Comparison of ENCODE assay signal across 19 cellular contexts in the genomic region with DNA sequence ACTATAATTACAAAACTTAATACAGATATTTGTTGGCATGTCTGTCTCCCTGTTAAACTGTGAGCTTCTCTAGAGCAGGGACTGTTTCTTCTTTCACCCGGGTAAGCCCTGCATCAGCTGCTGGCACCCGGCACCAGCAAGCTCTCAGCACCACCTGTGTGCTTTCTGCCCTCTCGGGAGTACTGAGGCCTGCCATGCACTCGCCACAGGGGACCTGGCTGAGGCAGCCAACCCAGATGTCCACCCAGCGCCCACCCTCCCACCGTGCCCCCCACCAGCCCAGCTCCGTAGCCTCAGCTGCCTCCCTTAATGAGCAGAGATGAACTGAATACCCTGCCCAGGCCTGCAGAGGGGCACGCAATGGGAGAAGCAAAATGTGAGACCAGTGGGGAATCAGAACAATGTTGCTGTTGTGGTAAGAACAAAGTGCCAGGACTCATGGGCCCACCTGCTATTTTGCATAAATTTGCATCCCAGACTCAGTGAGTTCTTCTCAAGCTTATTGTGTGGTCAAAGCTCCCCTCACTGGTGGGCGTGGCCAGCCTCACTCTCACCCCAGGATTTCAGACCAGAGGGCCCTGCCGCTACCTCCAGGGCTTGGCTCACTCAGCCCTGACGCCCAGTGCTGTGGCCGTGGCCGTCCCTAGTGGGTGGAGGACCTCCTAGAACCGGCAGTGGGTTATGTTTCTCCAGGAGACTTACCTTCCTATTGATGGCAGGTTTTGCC. TPM values are rescaled to one million over a fixed set of nuclear protein-coding genes. Genes with fewer than 3 reads are reported as not detected.
A peak's percentile ranks its signal among the peaks of the same experiment; 100 is the strongest.
DNase-seq lines count a peak whose midpoint lies in the region; ATAC-seq and TF ChIP-seq lines count a peak whose summit lies in the region.
"Had no signal": no experiment of that assay in that cellular context is flagged by ENCODE, and none has a peak within 500 bp of the region (broad histone marks: within the 10 kb centered on the region; RNA-seq: fewer than 3 reads in every experiment).

No MANE protein-coding gene starts in this region.

- no peaks in the 10 kb centered on the region; the same call in 2 of the 3 replicates for H3K9me3 Mint-ChIP-seq in GM23338
- H3K9me3 Mint-ChIP-seq in activated CD4-positive, alpha-beta T cell treated with anti-CD3 and anti-CD28 coated beads, Interleukin-2, amount 10 ng/mL, durations not matched to agents 7 days and 5 days, result no peaks in the 10 kb centered on the region
- H3K9me3 Mint-ChIP-seq: activated B cell treated with CpG ODN at 0.5 μM for 24 hours; activated naive CD8-positive, alpha-beta T cell treated with anti-CD3 and anti-CD28 coated beads, Interleukin-2, amount 10 ng/mL, durations not matched to agents 7 days and 5 days; immature natural killer cell had no signal

- H3K4me3 ChIP-seq in GM12865 (ENCODE audit: low read depth, low read length) (no peak overlapping the region), GM23338 (no peak overlapping the region), body of pancreas (no peak overlapping the region)
- H3K4me3 ChIP-seq: coronary artery had no signal

- POLR2A ChIA-PET in activated CD4-positive, alpha-beta T cell treated with anti-CD3 and anti-CD28 coated beads, Interleukin-2, amount 10 ng/mL, durations not matched to agents 7 days and 5 days (lab: Charles Lee), result no interaction called here

- no peaks in the 10 kb centered on the region for H3F3A ChIP-seq in GM23338 (replicated peaks; ENCODE audit: low read depth)

- H2AFZ ChIP-seq in GM23338, result peak overlapping the region; percentile 82; the same call in 1 of the 2 replicates

- no peaks in the 10 kb centered on the region for H3K9me3 ChIP-seq in body of pancreas
- H3K9me3 ChIP-seq: SK-N-SH had no signal

- CTCF ChIA-PET in activated CD4-positive, alpha-beta T cell treated with anti-CD3 and anti-CD28 coated beads, Interleukin-2, amount 10 ng/mL, durations not matched to agents 7 days and 5 days (lab: Charles Lee), result no interaction called here

- ATAC-seq in GM23338, result peak; percentile 54
- ATAC-seq in left lobe of liver, result peak; percentile 19
- ATAC-seq in body of pancreas, result no peak
- no peak for ATAC-seq in GM21786 (IDR thresholded peaks at IDR 0.05; ENCODE audit: unreplicated experiment)

- H3K9me2 ChIP-seq in GM23338 (ENCODE audit: insufficient read depth), result peaks cover 18% of the 10 kb centered on the region
- H3K9me2 ChIP-seq: SK-N-SH had no signal

- no peak overlapping the region for H3K4me3 Mint-ChIP-seq in GM23338
- H3K4me3 Mint-ChIP-seq in activated CD4-positive, alpha-beta T cell treated with anti-CD3 and anti-CD28 coated beads, Interleukin-2, amount 10 ng/mL, durations not matched to agents 7 days and 5 days, result no peak overlapping the region
- H3K4me3 Mint-ChIP-seq: activated B cell treated with CpG ODN at 0.5 μM for 24 hours; activated naive CD8-positive, alpha-beta T cell treated with anti-CD3 and anti-CD28 coated beads, Interleukin-2, amount 10 ng/mL, durations not matched to agents 7 days and 5 days; immature natural killer cell had no signal

- no peaks in the 10 kb centered on the region for H4K20me1 ChIP-seq in GM23338 (replicated peaks; ENCODE audit: insufficient read depth)

- no peak overlapping the region for H3K27ac Mint-ChIP-seq in GM23338
- H3K27ac Mint-ChIP-seq in activated CD4-positive, alpha-beta T cell treated with anti-CD3 and anti-CD28 coated beads, Interleukin-2, amount 10 ng/mL, durations not matched to agents 7 days and 5 days, result no peak overlapping the region
- H3K27ac Mint-ChIP-seq: activated B cell treated with CpG ODN at 0.5 μM for 24 hours; activated naive CD8-positive, alpha-beta T cell treated with anti-CD3 and anti-CD28 coated beads, Interleukin-2, amount 10 ng/mL, durations not matched to agents 7 days and 5 days; immature natural killer cell had no signal

- DNase-seq in GM12865 (ENCODE audit: low read depth) (peak; percentile 55), GM23338 (ENCODE audit: low spot score) (peak; percentile 76), NCI-H526 treated with DMSO at 0.1 percent for 48 hours (lab: John Stamatoyannopoulos, UW) (peak; percentile 99), left lobe of liver (ENCODE audit: low spot score) (no peak), body of pancreas (no peak), amniotic stem cell (lab: John Stamatoyannopoulos, UW) (no peak)
- DNase-seq in activated CD4-positive, alpha-beta T cell treated with anti-CD3 and anti-CD28 coated beads, Interleukin-2, amount 10 ng/mL, durations not matched to agents 7 days and 5 days, result no peak
- DNase-seq: activated B cell treated with CpG ODN at 0.5 μM for 24 hours; activated CD8-positive, alpha-beta memory T cell treated with anti-CD3 and anti-CD28 coated beads, Interleukin-2, amount 50 U/mL, for 48 hours; activated naive CD8-positive, alpha-beta T cell treated with anti-CD3 and anti-CD28 coated beads, Interleukin-2, amount 10 ng/mL, durations not matched to agents 7 days and 5 days; DMS153; immature natural killer cell; SK-N-SH; stimulated activated CD8-positive, alpha-beta memory T cell treated with anti-CD3 and anti-CD28 coated beads, Interleukin-4, amount 100 ng/mL, for 48 hours had no signal

- no peaks in the 10 kb centered on the region for H3K79me2 ChIP-seq in GM23338 (replicated peaks; ENCODE audit: insufficient read depth)

- peaks cover 2% of the 10 kb centered on the region for H3K27me3 Mint-ChIP-seq in GM23338 (ENCODE audit: insufficient read depth, low read depth, poor library complexity)
- H3K27me3 Mint-ChIP-seq in activated CD4-positive, alpha-beta T cell treated with anti-CD3 and anti-CD28 coated beads, Interleukin-2, amount 10 ng/mL, durations not matched to agents 7 days and 5 days, result no peaks in the 10 kb centered on the region
- H3K27me3 Mint-ChIP-seq: activated B cell treated with CpG ODN at 0.5 μM for 24 hours had no signal

- no peak overlapping the region for H3K27ac ChIP-seq in GM23338 (ENCODE audit: low read depth)
- H3K27ac ChIP-seq in body of pancreas, result no peak overlapping the region
- H3K27ac ChIP-seq: coronary artery had no signal

- 81 to 85% methylated on average over 9 to 14 of the region's 14 CpGs for WGBS in body of pancreas, 2 donors

- intact Hi-C loops in body of pancreas (cut with DNase I), result no loop called here

- H3K36me3 ChIP-seq in GM23338 (ENCODE audit: insufficient read depth) (no peaks in the 10 kb centered on the region), body of pancreas (replicated peaks in 1 of 2; ENCODE audit: insufficient read depth in 1 of 2, low read depth in 2 of 2) (no peaks in the 10 kb centered on the region)

- TF ChIP-seq POLR2A in body of pancreas (IDR thresholded peaks at IDR 0.05), result no peak

- TF ChIP-seq CTCF in GM12865 (IDR thresholded peaks at IDR 0.05; ENCODE audit: insufficient read depth, low read depth, low read length, missing control alignments) (no peak), GM23338 (conservative IDR thresholded peaks at IDR 0.05; ENCODE audit: low read depth in 2 of 2) (no peak), body of pancreas (IDR thresholded peaks at IDR 0.05) (no peak)

- peaks cover 46% of the 10 kb centered on the region for H3K4me1 Mint-ChIP-seq in GM23338
- H3K4me1 Mint-ChIP-seq in activated CD4-positive, alpha-beta T cell treated with anti-CD3 and anti-CD28 coated beads, Interleukin-2, amount 10 ng/mL, durations not matched to agents 7 days and 5 days, result no peaks in the 10 kb centered on the region
- H3K4me1 Mint-ChIP-seq: activated naive CD8-positive, alpha-beta T cell treated with anti-CD3 and anti-CD28 coated beads, Interleukin-2, amount 10 ng/mL, durations not matched to agents 7 days and 5 days; immature natural killer cell had no signal

- H3K4me1 ChIP-seq in GM23338 (ENCODE audit: insufficient read depth), result peaks cover 25% of the 10 kb centered on the region
- H3K4me1 ChIP-seq in body of pancreas, result no peaks in the 10 kb centered on the region

- H3K36me3 Mint-ChIP-seq in GM23338 (ENCODE audit: low read depth), result no peaks in the 10 kb centered on the region; the same call in 2 of the 3 replicates
- H3K36me3 Mint-ChIP-seq in activated CD4-positive, alpha-beta T cell treated with anti-CD3 and anti-CD28 coated beads, Interleukin-2, amount 10 ng/mL, durations not matched to agents 7 days and 5 days (ENCODE audit: low read depth), result no peaks in the 10 kb centered on the region
- H3K36me3 Mint-ChIP-seq: activated naive CD8-positive, alpha-beta T cell treated with anti-CD3 and anti-CD28 coated beads, Interleukin-2, amount 10 ng/mL, durations not matched to agents 7 days and 5 days; immature natural killer cell had no signal

- H3K27me3 ChIP-seq in GM23338 (ENCODE audit: insufficient read depth) (no peaks in the 10 kb centered on the region), body of pancreas (no peaks in the 10 kb centered on the region)

- peak overlapping the region; percentile 67 for H3K4me2 ChIP-seq in GM23338
- H3K4me2 ChIP-seq: SK-N-SH had no signal

RNA-seq across cellular contexts. Expression of gene SERPINE3, which starts 14.6 kb away (rescaled TPM):
- 0.08 and 0.17 TPM in 2 replicates for total RNA-seq in GM23338 (2014; rRNA removed; shearing (Covaris generic))
- 0.31 and 0.35 TPM in 2 replicates for polyA plus RNA-seq in GM23338 (2016; fragmentation: Nextera tagmentation; extraction: Ambion mirVana)
- not detected for total RNA-seq in left lobe of liver
- total RNA-seq in body of pancreas, result not detected
- not detected for total RNA-seq in activated CD4-positive, alpha-beta T cell treated with anti-CD3 and anti-CD28 coated beads, Interleukin-2, amount 10 ng/mL, durations not matched to agents 7 days and 5 days
- total RNA-seq: activated B cell treated with CpG ODN at 0.5 μM for 24 hours; activated naive CD8-positive, alpha-beta T cell treated with anti-CD3 and anti-CD28 coated beads, Interleukin-2, amount 10 ng/mL, durations not matched to agents 7 days and 5 days; fibroblast of lung; mucosa of gallbladder; OCI-LY7 had no signal
- polyA plus RNA-seq: fibroblast of lung, immature natural killer cell, SK-N-SH had no signal

Comparison
In these comparisons a context has a peak if more than half of its experiments do, and no peak if none do; other contexts are left out.
1. DNase-seq: peak in GM12865 (single experiment), GM23338 (single experiment) and NCI-H526 treated with DMSO at 0.1 percent for 48 hours (single experiment); none in left lobe of liver (single experiment), body of pancreas (0 of 4), amniotic stem cell (single experiment) and activated CD4-positive, alpha-beta T cell treated with anti-CD3 and anti-CD28 coated beads, Interleukin-2, amount 10 ng/mL, durations not matched to agents 7 days and 5 days (single experiment).
2. ATAC-seq: peak in GM23338 (single experiment) and left lobe of liver (single experiment); none in body of pancreas (single experiment) and GM21786 (single experiment).